ENCODE assay signal across 12 cellular contexts in genomic region chr5:58967597-58968281, GRCh38.
"Had no signal": no experiment of that assay in that cellular context is flagged by ENCODE, and none has a peak within 500 bp of the region (broad histone marks: within the 10 kb centered on the region; RNA-seq: fewer than 3 reads in every experiment).

No MANE protein-coding gene starts in this region.

- H3K4me3 Mint-ChIP-seq: stimulated activated naive B cell treated with anti-CD40 and anti-IgM and Interleukin-4, amounts not matched to agents 10 μg/mL and 1 μg/mL and 100 μg/mL, for 72 hours had no signal

- H3K9me3 Mint-ChIP-seq: stimulated activated naive B cell treated with anti-CD40 and anti-IgM and Interleukin-4, amounts not matched to agents 10 μg/mL and 1 μg/mL and 100 μg/mL, for 72 hours had no signal

- H3K4me1 ChIP-seq: parathyroid adenoma had no signal

- DNase-seq: activated CD4-positive, alpha-beta T cell treated with anti-CD3 and anti-CD28 coated beads, Interleukin-2, amount 50 U/mL, for 1 hour; activated naive CD4-positive, alpha-beta T cell; erythroblast; left cardiac atrium; stimulated activated naive B cell treated with anti-CD40 and anti-IgM and Interleukin-4, amounts not matched to agents 10 μg/mL and 1 μg/mL and 100 μg/mL, for 72 hours; T1000; transverse colon had no signal

- H3K4me3 ChIP-seq: cardiac muscle cell, lung, transverse colon had no signal

- H3K9ac ChIP-seq: parathyroid adenoma had no signal

- H3K4me1 Mint-ChIP-seq: stimulated activated naive B cell treated with anti-CD40 and anti-IgM and Interleukin-4, amounts not matched to agents 10 μg/mL and 1 μg/mL and 100 μg/mL, for 72 hours had no signal

- H2AFZ ChIP-seq: parathyroid adenoma had no signal

- H3K36me3 ChIP-seq: transverse colon had no signal

- H3K27ac ChIP-seq: cardiac muscle cell, neutrophil, parathyroid adenoma, transverse colon had no signal

- H3K27me3 ChIP-seq: cardiac muscle cell, neutrophil, transverse colon had no signal

- H3K36me3 Mint-ChIP-seq: stimulated activated naive B cell treated with anti-CD40 and anti-IgM and Interleukin-4, amounts not matched to agents 10 μg/mL and 1 μg/mL and 100 μg/mL, for 72 hours had no signal

- H3K27ac Mint-ChIP-seq: stimulated activated naive B cell treated with anti-CD40 and anti-IgM and Interleukin-4, amounts not matched to agents 10 μg/mL and 1 μg/mL and 100 μg/mL, for 72 hours had no signal

- ATAC-seq: activated CD4-positive, CD25-positive, alpha-beta regulatory T cell treated with anti-CD3 and anti-CD28 coated beads, Interleukin-2, amount 50 U/mL, for 24 hours; left cardiac atrium; stimulated activated naive B cell treated with anti-CD40 and anti-IgM and Interleukin-4, amounts not matched to agents 10 μg/mL and 1 μg/mL and 100 μg/mL, for 72 hours had no signal

- H3K27me3 Mint-ChIP-seq: stimulated activated naive B cell treated with anti-CD40 and anti-IgM and Interleukin-4, amounts not matched to agents 10 μg/mL and 1 μg/mL and 100 μg/mL, for 72 hours had no signal

- H3K9me3 ChIP-seq: neutrophil, transverse colon had no signal

- H3K79me2 ChIP-seq: parathyroid adenoma had no signal
